In the genomic region with DNA sequence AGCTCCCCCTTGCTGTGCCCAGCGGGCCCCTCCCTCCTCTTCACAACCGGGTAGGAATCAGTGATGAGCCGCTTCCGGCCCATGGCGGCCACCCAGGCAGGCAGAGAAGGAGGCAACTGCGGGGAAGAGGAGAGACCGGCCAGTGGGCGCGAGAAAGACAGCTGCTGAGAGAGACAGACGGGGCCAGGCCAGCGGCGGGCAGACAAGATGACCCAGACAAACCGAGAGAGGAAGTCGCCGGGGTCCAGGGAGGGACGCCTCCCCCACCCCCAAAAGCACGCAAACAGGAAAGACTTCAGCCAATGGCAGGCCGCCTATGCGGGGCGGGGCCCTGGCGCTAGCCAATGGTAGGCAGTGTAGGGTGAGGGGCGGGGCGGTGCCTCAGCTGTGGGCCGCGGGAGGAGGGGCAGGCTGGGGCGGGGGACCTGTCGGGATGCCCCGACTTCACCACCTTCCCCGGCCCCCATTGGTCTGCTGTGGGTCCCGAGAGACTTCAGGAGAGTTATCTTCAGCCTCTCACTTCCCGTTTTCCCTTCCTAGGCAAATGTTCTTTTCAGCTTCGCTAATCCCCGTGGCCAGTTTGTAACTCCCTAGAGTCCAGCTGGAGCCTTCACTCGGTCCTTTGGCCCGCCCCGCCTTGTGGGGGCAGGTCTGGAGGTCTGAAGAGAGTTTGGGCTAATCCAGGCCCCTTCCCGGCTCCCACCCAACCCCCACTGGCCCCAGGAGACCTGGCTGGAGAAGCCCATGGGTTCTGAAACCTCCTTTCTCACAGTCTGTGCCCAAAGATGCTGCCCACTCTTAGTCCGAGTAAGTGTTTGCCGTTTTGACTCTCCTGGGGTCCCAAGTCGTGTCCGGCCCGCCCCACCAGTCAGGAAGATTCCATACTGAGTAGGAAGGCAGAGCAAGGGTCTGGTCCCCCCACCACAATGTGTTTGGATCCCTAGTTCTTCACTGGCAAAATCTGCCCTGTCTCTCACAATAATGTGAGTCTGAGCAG, we compare ENCODE assay signal across 8 cellular contexts. TPM values are rescaled to one million over a fixed set of nuclear protein-coding genes. Genes with fewer than 3 reads are reported as not detected.
DNase-seq lines count a peak whose midpoint lies in the region; ATAC-seq and TF ChIP-seq lines count a peak whose summit lies in the region.

A gene (minus strand): TSS at position 230 of the 997 bp plus-strand sequence. CDS start 147 bp downstream, at position 83.

- DNase-seq in GM06990 (ENCODE audit: extremely low read depth, insufficient read length), result peak; percentile 99
- DNase-seq in NB4 (ENCODE audit: low read depth), result peak; percentile 100
- DNase-seq in SK-N-DZ (ENCODE audit: low spot score), result peak; percentile 87
- DNase-seq in activated naive CD4-positive, alpha-beta T cell treated with anti-CD3 and anti-CD28 coated beads for 36 hours, result peak; percentile 97
- DNase-seq in non-pigmented ciliary epithelial cell (ENCODE audit: low read depth), result peak; percentile 71
- DNase-seq in substantia nigra (lab: John Stamatoyannopoulos, UW), result peak; percentile 75 to 99 (median 96)

- peaks cover 2% of the 10 kb centered on the region; the same call in 1 of the 2 replicates for H3K36me3 ChIP-seq in GM06990 (ENCODE audit: control insufficient read depth, insufficient read depth, low read length)
- H3K36me3 ChIP-seq in gastroesophageal sphincter, result no peaks in the 10 kb centered on the region

- no peaks in the 10 kb centered on the region for H3K27me3 ChIP-seq in GM06990 (replicated peaks; ENCODE audit: control insufficient read depth, insufficient read depth, low read length)
- no peaks in the 10 kb centered on the region for H3K27me3 ChIP-seq in gastroesophageal sphincter

- no peaks in the 10 kb centered on the region for H3K27me3 Mint-ChIP-seq in activated naive CD4-positive, alpha-beta T cell treated with anti-CD3 and anti-CD28 coated beads for 36 hours (ENCODE audit: low read depth)

- peaks cover 7 to 75% (median 60%) of the 10 kb centered on the region in 3 donors for H3K4me1 ChIP-seq in gastroesophageal sphincter

- TF ChIP-seq CTCF in GM06990 (IDR thresholded peaks at IDR 0.05; ENCODE audit: insufficient read depth, low read length, poor library complexity, severe bottlenecking), result no peak
- no peak for TF ChIP-seq CTCF in NB4 (IDR thresholded peaks at IDR 0.05; ENCODE audit: low read depth, low read length)
- TF ChIP-seq CTCF in gastroesophageal sphincter (IDR thresholded peaks at IDR 0.05), result peak in 1 of 4 experiments; percentile 9

- H3K4me1 Mint-ChIP-seq in activated naive CD4-positive, alpha-beta T cell treated with anti-CD3 and anti-CD28 coated beads for 36 hours (ENCODE audit: low read depth), result peaks cover 53% of the 10 kb centered on the region

- peak; percentile 77 for ATAC-seq in HG02571 (IDR thresholded peaks at IDR 0.05; ENCODE audit: unreplicated experiment)
- ATAC-seq in gastroesophageal sphincter, result peak; percentile 90

- H3K27ac ChIP-seq in gastroesophageal sphincter (peak within 1 kb of the TSS; percentile 87 to 99 (median 94)), substantia nigra (ENCODE audit: low read depth, low read length, poor library complexity, severe bottlenecking) (peak within 1 kb of the TSS; percentile 100)

- WGBS in gastroesophageal sphincter (ENCODE audit: low coverage in 1 of 2), 2 donors, result 0% methylated on average over 2 to 8 of the region's 42 CpGs

- CTCF ChIA-PET in activated naive CD4-positive, alpha-beta T cell treated with anti-CD3 and anti-CD28 coated beads for 36 hours (lab: Charles Lee), result interaction anchor here (0.6 to 17.3 kb wide), 12 partner anchors 8 to 306 kb away, joined by 3 to 636 read pairs (median 3); a partner anchor contains a TSS

- TF ChIP-seq POLR2A in NB4 (IDR thresholded peaks at IDR 0.05; ENCODE audit: extremely low read depth, insufficient read length) (peak; percentile 61), gastroesophageal sphincter (IDR thresholded peaks at IDR 0.05) (peak; percentile 80 to 91)

- H3K4me3 ChIP-seq in GM06990 (replicated peaks; ENCODE audit: low read depth, low read length), result peak within 1 kb of the TSS; percentile 76
- peak within 1 kb of the TSS; percentile 60 for H3K4me3 ChIP-seq in NB4 (ENCODE audit: low read depth, low read length)
- H3K4me3 ChIP-seq in gastroesophageal sphincter, result peak within 1 kb of the TSS; percentile 42 to 80

- peak within 1 kb of the TSS; percentile 97 for H3K27ac Mint-ChIP-seq in activated naive CD4-positive, alpha-beta T cell treated with anti-CD3 and anti-CD28 coated beads for 36 hours

- H3K9me3 ChIP-seq in gastroesophageal sphincter, result no peaks in the 10 kb centered on the region

- H3K36me3 Mint-ChIP-seq in activated naive CD4-positive, alpha-beta T cell treated with anti-CD3 and anti-CD28 coated beads for 36 hours (ENCODE audit: low read depth), result no peaks in the 10 kb centered on the region

- no peak for TF ChIP-seq EP300 in gastroesophageal sphincter (IDR thresholded peaks at IDR 0.05)

- intact Hi-C loops in activated naive CD4-positive, alpha-beta T cell treated with anti-CD3 and anti-CD28 coated beads for 36 hours (cut with micrococcal nuclease), result loop anchor here (1.0 to 5.0 kb wide), 5 partner anchors 49 to 304 kb away; a partner anchor contains a TSS

- peak within 1 kb of the TSS; percentile 92 for H3K4me3 Mint-ChIP-seq in activated naive CD4-positive, alpha-beta T cell treated with anti-CD3 and anti-CD28 coated beads for 36 hours

- H3K9me3 Mint-ChIP-seq in activated naive CD4-positive, alpha-beta T cell treated with anti-CD3 and anti-CD28 coated beads for 36 hours, result no peaks in the 10 kb centered on the region

RNA-seq across cellular contexts. Expression of the gene that starts here (rescaled TPM):
- polyA plus RNA-seq in SK-N-DZ (2014; cell fraction: cytosol; rRNA removed), result 6.5 and 8.5 TPM in 2 replicates
- polyA plus RNA-seq in SK-N-DZ (2014; cell fraction: nucleus; rRNA removed), result 8.2 and 9.1 TPM in 2 replicates
- 10 to 100 TPM; 40.7 to 42.0 TPM for total RNA-seq in activated naive CD4-positive, alpha-beta T cell treated with anti-CD3 and anti-CD28 coated beads for 36 hours
- total RNA-seq in gastroesophageal sphincter, result 10 to 100 TPM; 65.7 to 87.3 (median 74.4) TPM

Comparison
In these comparisons a context has a peak if more than half of its experiments do, and no peak if none do; other contexts are left out.
1. Peak in every context shown above with its lines: DNase-seq, ATAC-seq, H3K4me3 ChIP-seq and H3K27ac ChIP-seq.